In the genomic region with DNA sequence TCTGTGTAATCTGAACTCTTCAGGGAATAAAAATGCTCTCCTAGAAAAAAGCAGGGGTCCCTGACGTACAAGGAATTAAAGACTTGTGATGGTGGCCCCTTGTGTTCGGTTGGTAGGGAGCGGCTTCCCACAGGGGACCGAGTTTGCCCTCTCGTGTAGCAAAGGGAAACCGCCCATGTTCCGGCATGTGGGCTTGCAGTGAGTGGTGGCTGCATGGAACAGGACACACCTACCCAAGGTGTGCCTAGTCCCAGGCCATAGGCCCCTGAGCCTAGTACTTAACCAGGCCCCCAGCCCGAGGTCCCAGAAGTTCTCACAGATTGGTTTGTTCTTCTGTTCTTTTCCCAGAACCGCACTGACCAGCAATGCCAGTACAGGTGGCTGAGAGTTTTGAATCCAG, we compare ENCODE assay signal across 13 cellular contexts. TPM values are rescaled to one million over a fixed set of nuclear protein-coding genes. Genes with fewer than 3 reads are reported as not detected.
A peak's percentile ranks its signal among the peaks of the same experiment; 100 is the strongest.
DNase-seq lines count a peak whose midpoint lies in the region; ATAC-seq lines count a peak whose summit lies in the region.
"Had no signal": no experiment of that assay in that cellular context is flagged by ENCODE, and none has a peak within 500 bp of the region (broad histone marks: within the 10 kb centered on the region; RNA-seq: fewer than 3 reads in every experiment).

No MANE protein-coding gene starts in this region.

- no peaks in the 10 kb centered on the region for H3K36me3 Mint-ChIP-seq in CD4-positive, alpha-beta memory T cell

- intact Hi-C loops in CD4-positive, alpha-beta memory T cell (cut with micrococcal nuclease): no loop called here

- no peaks in the 10 kb centered on the region for H3K27me3 Mint-ChIP-seq in CD4-positive, alpha-beta memory T cell
- H3K27me3 Mint-ChIP-seq: activated CD8-positive, alpha-beta memory T cell treated with anti-CD3 and anti-CD28 coated beads, Interleukin-2, amount 10 ng/mL, durations not matched to agents 7 days and 5 days; CD4-positive, alpha-beta T cell had no signal

- no peak overlapping the region for H3K4me3 ChIP-seq in CD4-positive, alpha-beta memory T cell (ENCODE audit: low read length in 2 of 2)
- H3K4me3 ChIP-seq: sigmoid colon had no signal

- ATAC-seq in GM18868 (IDR thresholded peaks at IDR 0.05; ENCODE audit: unreplicated experiment) (peak; percentile 26), GM21825 (IDR thresholded peaks at IDR 0.05; ENCODE audit: unreplicated experiment) (peak; percentile 19), HG03280 (IDR thresholded peaks at IDR 0.05; ENCODE audit: unreplicated experiment) (peak; percentile 22), esophagus mucosa (peak; percentile 28)
- ATAC-seq: activated CD8-positive, alpha-beta memory T cell treated with anti-CD3 and anti-CD28 coated beads, Interleukin-2, amount 10 ng/mL, durations not matched to agents 7 days and 5 days had no signal

- H3K9me3 ChIP-seq in CD4-positive, alpha-beta memory T cell (ENCODE audit: control insufficient read depth in 1 of 2, low read length in 2 of 2): no peaks in the 10 kb centered on the region
- H3K9me3 ChIP-seq: sigmoid colon had no signal

- no peaks in the 10 kb centered on the region for H3K36me3 ChIP-seq in CD4-positive, alpha-beta memory T cell (ENCODE audit: insufficient read depth, low read length)
- H3K36me3 ChIP-seq: sigmoid colon had no signal

- H3K4me1 Mint-ChIP-seq in CD4-positive, alpha-beta memory T cell: peaks cover 0 to 4% (median under 1%) of the 10 kb centered on the region in 4 donors
- H3K4me1 Mint-ChIP-seq: activated CD8-positive, alpha-beta memory T cell treated with anti-CD3 and anti-CD28 coated beads, Interleukin-2, amount 10 ng/mL, durations not matched to agents 7 days and 5 days had no signal

- CTCF ChIA-PET in CD4-positive, alpha-beta memory T cell (lab: Charles Lee; ENCODE audit: partially characterized antibody): no interaction called here

- POLR2A ChIA-PET in CD4-positive, alpha-beta memory T cell (lab: Charles Lee; ENCODE audit: partially characterized antibody): no interaction called here

- no peak for DNase-seq in CD4-positive, alpha-beta memory T cell
- no peak for DNase-seq in stimulated activated CD4-positive, alpha-beta T cell treated with anti-CD3 and anti-CD28 coated beads, Interleukin-2, amount 100 ng/mL, for 48 hours
- no peak for DNase-seq in CD1c-positive myeloid dendritic cell (ENCODE audit: extremely low spot score)
- no peak for DNase-seq in medulla oblongata (ENCODE audit: extremely low spot score)
- DNase-seq: activated CD8-positive, alpha-beta memory T cell treated with anti-CD3 and anti-CD28 coated beads, Interleukin-2, amount 10 ng/mL, durations not matched to agents 7 days and 5 days; CD4-positive, alpha-beta T cell; NCI-H1417 treated with DMSO at 0.1 percent for 48 hours; sigmoid colon had no signal

- H3K9me3 Mint-ChIP-seq in CD4-positive, alpha-beta memory T cell: peaks cover 0 to 3% (median 0%) of the 10 kb centered on the region in 8 donors
- H3K9me3 Mint-ChIP-seq: CD4-positive, alpha-beta T cell; T-helper 2 cell treated with Interferon-gamma antibody and Interleukin-4, amounts not matched to agents 5 μg/mL and 100 μg/mL, for 36 hours had no signal

- H3K4me3 Mint-ChIP-seq in CD4-positive, alpha-beta memory T cell: no peak overlapping the region
- H3K4me3 Mint-ChIP-seq: activated CD8-positive, alpha-beta memory T cell treated with anti-CD3 and anti-CD28 coated beads, Interleukin-2, amount 10 ng/mL, durations not matched to agents 7 days and 5 days; CD4-positive, alpha-beta T cell; T-helper 2 cell treated with Interferon-gamma antibody and Interleukin-4, amounts not matched to agents 5 μg/mL and 100 μg/mL, for 36 hours had no signal

- no peaks in the 10 kb centered on the region for H3K4me1 ChIP-seq in CD4-positive, alpha-beta memory T cell (ENCODE audit: insufficient read depth, low read length)
- H3K4me1 ChIP-seq: sigmoid colon had no signal

- H3K27me3 ChIP-seq in CD4-positive, alpha-beta memory T cell (ENCODE audit: insufficient read depth, low read length): no peaks in the 10 kb centered on the region
- H3K27me3 ChIP-seq: sigmoid colon had no signal

- no peak overlapping the region for H3K27ac Mint-ChIP-seq in CD4-positive, alpha-beta memory T cell
- H3K27ac Mint-ChIP-seq: activated CD8-positive, alpha-beta memory T cell treated with anti-CD3 and anti-CD28 coated beads, Interleukin-2, amount 10 ng/mL, durations not matched to agents 7 days and 5 days; CD4-positive, alpha-beta T cell; T-helper 2 cell treated with Interferon-gamma antibody and Interleukin-4, amounts not matched to agents 5 μg/mL and 100 μg/mL, for 36 hours had no signal

- H3K27ac ChIP-seq in CD4-positive, alpha-beta memory T cell (ENCODE audit: low read depth, low read length): no peak overlapping the region
- H3K27ac ChIP-seq: sigmoid colon had no signal

RNA-seq across cellular contexts. Expression of gene MYBL2, which starts 15.5 kb away (rescaled TPM):
- 17.1 TPM for total RNA-seq in esophagus mucosa
- under 1 TPM in 1 of 2 experiments, not detected in 1; 0.11 TPM for total RNA-seq in CD4-positive, alpha-beta memory T cell
- polyA plus RNA-seq in CD4-positive, alpha-beta memory T cell: under 1 TPM in 1 of 2 donors, not detected in 1; 0.22 TPM

RNA-seq across cellular contexts. Expression of gene GTSF1L, which starts 44.4 kb away (rescaled TPM):
- total RNA-seq in esophagus mucosa: not detected
- not detected for total RNA-seq in CD4-positive, alpha-beta memory T cell
- not detected for polyA plus RNA-seq in CD4-positive, alpha-beta memory T cell
- total RNA-seq: CD4-positive, alpha-beta T cell; sigmoid colon had no signal

Comparison
In these comparisons a context has a peak if more than half of its experiments do, and no peak if none do; other contexts are left out.
1. RNA of gene MYBL2, which starts 15.5 kb away (total RNA-seq): 17.1 TPM in esophagus mucosa (single experiment); 0.11 TPM in CD4-positive, alpha-beta memory T cell; every median in the first group is over 10 times any median in the second.
2. Peak in every context shown above with its lines, with median percentiles within 50 percentile points of each other: ATAC-seq.